Comparison of ENCODE assay signal across 8 cellular contexts in genomic region chr19:14249012-14249754, GRCh38. TPM values are rescaled to one million over a fixed set of nuclear protein-coding genes. Genes with fewer than 3 reads are reported as not detected.
DNase-seq lines count a peak whose midpoint lies in the region; ATAC-seq and TF ChIP-seq lines count a peak whose summit lies in the region.
"Not testable (repeated sequence)": the region's sequence is repeated elsewhere in the genome, so short reads cannot be mapped to it uniquely, and the experiment has no call there.

No MANE protein-coding gene starts in this region.

- H3K9me3 Mint-ChIP-seq in IgD-negative memory B cell; chondrocyte (ENCODE audit: low read depth); stimulated activated naive B cell treated with anti-CD40 and anti-IgM and Interleukin-4, amounts not matched to agents 10 μg/mL and 1 μg/mL and 100 μg/mL, for 72 hours: not testable (repeated sequence)

- H3K27me3 ChIP-seq in NT2/D1 (ENCODE audit: insufficient read depth, insufficient read length); neural cell (ENCODE audit: insufficient read depth, low read depth, low read length): not testable (repeated sequence)

- not testable (repeated sequence) for H3K9me3 ChIP-seq in NT2/D1 (ENCODE audit: insufficient read depth, low read length); neural cell (ENCODE audit: low read length)

- TF ChIP-seq EP300 in neural cell (conservative IDR thresholded peaks at IDR 0.05; ENCODE audit: poor library complexity, severe bottlenecking) = not testable (repeated sequence)

- not testable (repeated sequence) for H3F3A ChIP-seq in neural cell (ENCODE audit: insufficient read depth, low read length, poor library complexity, severe bottlenecking)

- TF ChIP-seq RAD21 in neural cell (conservative IDR thresholded peaks at IDR 0.05) = not testable (repeated sequence)

- H3K4me3 Mint-ChIP-seq in IgD-negative memory B cell (peak overlapping the region; percentile 58 to 92 (median 86)), chondrocyte (ENCODE audit: unreplicated experiment) (peak overlapping the region; percentile 64)
- H3K4me3 Mint-ChIP-seq in stimulated activated naive B cell treated with anti-CD40 and anti-IgM and Interleukin-4, amounts not matched to agents 10 μg/mL and 1 μg/mL and 100 μg/mL, for 72 hours = peak overlapping the region; percentile 81

- H3K4me1 Mint-ChIP-seq in IgD-negative memory B cell = not testable (repeated sequence)
- peaks cover 12% of the 10 kb centered on the region for H3K4me1 Mint-ChIP-seq in chondrocyte (ENCODE audit: low read depth)
- peaks cover 14 to 23% of the 10 kb centered on the region in 2 donors for H3K4me1 Mint-ChIP-seq in stimulated activated naive B cell treated with anti-CD40 and anti-IgM and Interleukin-4, amounts not matched to agents 10 μg/mL and 1 μg/mL and 100 μg/mL, for 72 hours

- not testable (repeated sequence) for H4K20me1 ChIP-seq in neural cell (ENCODE audit: insufficient read depth)

- H3K27ac ChIP-seq in neural cell (ENCODE audit: low read length) = peak overlapping the region; percentile 92

- H3K79me2 ChIP-seq in neural cell (replicated peaks; ENCODE audit: insufficient read depth, low read length) = not testable (repeated sequence)

- H3K4me3 ChIP-seq in NT2/D1 (ENCODE audit: insufficient read length, low read depth) = peak overlapping the region; percentile 47
- H3K4me3 ChIP-seq in neural cell (ENCODE audit: low read length) = peak overlapping the region; percentile 64

- not testable (repeated sequence) for H3K4me1 ChIP-seq in NT2/D1 (ENCODE audit: insufficient read depth, insufficient read length)

- TF ChIP-seq CTCF in chondrocyte (IDR thresholded peaks at IDR 0.05); neural cell (IDR thresholded peaks at IDR 0.05; ENCODE audit: poor library complexity, severe bottlenecking): not testable (repeated sequence)

- H3K9me2 ChIP-seq in neural cell (ENCODE audit: insufficient read depth, low read length) = not testable (repeated sequence)

- peak overlapping the region; percentile 84 for H3K9ac ChIP-seq in NT2/D1 (ENCODE audit: insufficient read length, low read depth)
- H3K9ac ChIP-seq in neural cell (ENCODE audit: low read length) = peak overlapping the region; percentile 85

- H3K27me3 Mint-ChIP-seq in IgD-negative memory B cell; chondrocyte (ENCODE audit: low read depth): not testable (repeated sequence)
- H3K27me3 Mint-ChIP-seq in stimulated activated naive B cell treated with anti-CD40 and anti-IgM and Interleukin-4, amounts not matched to agents 10 μg/mL and 1 μg/mL and 100 μg/mL, for 72 hours = peaks cover 10 to 19% of the 10 kb centered on the region in 2 donors

- not testable (repeated sequence) for H3K36me3 Mint-ChIP-seq in IgD-negative memory B cell; chondrocyte (ENCODE audit: low read depth); stimulated activated naive B cell treated with anti-CD40 and anti-IgM and Interleukin-4, amounts not matched to agents 10 μg/mL and 1 μg/mL and 100 μg/mL, for 72 hours

- DNase-seq in CD1c-positive myeloid dendritic cell (ENCODE audit: extremely low spot score) (peak; percentile 36), NT2/D1 (ENCODE audit: low read depth, low spot score) (peak; percentile 51), hippocampal formation (lab: John Stamatoyannopoulos, UW) (peak; percentile 25 to 51)
- DNase-seq in activated CD8-positive, alpha-beta memory T cell treated with anti-CD3 and anti-CD28 coated beads, Interleukin-2, amount 50 U/mL, for 4 hours = peak; percentile 21
- DNase-seq in chondrocyte (ENCODE audit: low spot score) = not testable (repeated sequence)
- peak; percentile 13 for DNase-seq in stimulated activated naive B cell treated with anti-CD40 and anti-IgM and Interleukin-4, amounts not matched to agents 10 μg/mL and 1 μg/mL and 100 μg/mL, for 72 hours

- peak overlapping the region; percentile 15 for H3K4me2 ChIP-seq in neural cell (ENCODE audit: low read length)

- H3K27ac Mint-ChIP-seq in IgD-negative memory B cell (peak overlapping the region in 1 of 3 donors; percentile 85), chondrocyte (ENCODE audit: unreplicated experiment) (peak overlapping the region; percentile 36)
- peak overlapping the region; percentile 85 for H3K27ac Mint-ChIP-seq in stimulated activated naive B cell treated with anti-CD40 and anti-IgM and Interleukin-4, amounts not matched to agents 10 μg/mL and 1 μg/mL and 100 μg/mL, for 72 hours

- not testable (repeated sequence) for H3K36me3 ChIP-seq in NT2/D1 (ENCODE audit: insufficient read depth, insufficient read length, low read length); neural cell (ENCODE audit: insufficient read depth, low read length)

- peak; percentile 33 to 49 for ATAC-seq in stimulated activated naive B cell treated with anti-CD40 and anti-IgM and Interleukin-4, amounts not matched to agents 10 μg/mL and 1 μg/mL and 100 μg/mL, for 72 hours (replicated peaks)

- H2AFZ ChIP-seq in neural cell (ENCODE audit: low read depth, low read length) = peak overlapping the region; percentile 56

TF ChIP-seq in neural cell, 6 proteins besides CTCF, POLR2A, EP300 and RAD21:
- peak; percentile 80 for TF ChIP-seq POLR2AphosphoS5 (IDR thresholded peaks at IDR 0.05)
- TF ChIP-seq, protein P1, sequence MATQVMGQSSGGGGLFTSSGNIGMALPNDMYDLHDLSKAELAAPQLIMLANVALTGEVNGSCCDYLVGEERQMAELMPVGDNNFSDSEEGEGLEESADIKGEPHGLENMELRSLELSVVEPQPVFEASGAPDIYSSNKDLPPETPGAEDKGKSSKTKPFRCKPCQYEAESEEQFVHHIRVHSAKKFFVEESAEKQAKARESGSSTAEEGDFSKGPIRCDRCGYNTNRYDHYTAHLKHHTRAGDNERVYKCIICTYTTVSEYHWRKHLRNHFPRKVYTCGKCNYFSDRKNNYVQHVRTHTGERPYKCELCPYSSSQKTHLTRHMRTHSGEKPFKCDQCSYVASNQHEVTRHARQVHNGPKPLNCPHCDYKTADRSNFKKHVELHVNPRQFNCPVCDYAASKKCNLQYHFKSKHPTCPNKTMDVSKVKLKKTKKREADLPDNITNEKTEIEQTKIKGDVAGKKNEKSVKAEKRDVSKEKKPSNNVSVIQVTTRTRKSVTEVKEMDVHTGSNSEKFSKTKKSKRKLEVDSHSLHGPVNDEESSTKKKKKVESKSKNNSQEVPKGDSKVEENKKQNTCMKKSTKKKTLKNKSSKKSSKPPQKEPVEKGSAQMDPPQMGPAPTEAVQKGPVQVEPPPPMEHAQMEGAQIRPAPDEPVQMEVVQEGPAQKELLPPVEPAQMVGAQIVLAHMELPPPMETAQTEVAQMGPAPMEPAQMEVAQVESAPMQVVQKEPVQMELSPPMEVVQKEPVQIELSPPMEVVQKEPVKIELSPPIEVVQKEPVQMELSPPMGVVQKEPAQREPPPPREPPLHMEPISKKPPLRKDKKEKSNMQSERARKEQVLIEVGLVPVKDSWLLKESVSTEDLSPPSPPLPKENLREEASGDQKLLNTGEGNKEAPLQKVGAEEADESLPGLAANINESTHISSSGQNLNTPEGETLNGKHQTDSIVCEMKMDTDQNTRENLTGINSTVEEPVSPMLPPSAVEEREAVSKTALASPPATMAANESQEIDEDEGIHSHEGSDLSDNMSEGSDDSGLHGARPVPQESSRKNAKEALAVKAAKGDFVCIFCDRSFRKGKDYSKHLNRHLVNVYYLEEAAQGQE (IDR thresholded peaks at IDR 0.05; ENCODE audit: borderline replicate concordance) = peak; percentile 50

RNA-seq across cellular contexts. Expression of gene ADGRL1, which starts 43.2 kb away (rescaled TPM):
- polyA plus RNA-seq in IgD-negative memory B cell (0.11 TPM), neural cell (22.2 and 28.5 TPM in 2 replicates)
- 32.1 to 33.0 TPM (median 32.2 TPM) in 3 replicates for total RNA-seq in chondrocyte
- polyA minus RNA-seq in neural cell = 90.3 and 92.8 TPM in 2 replicates

Comparison
In these comparisons a context has a peak if more than half of its experiments do, and no peak if none do; other contexts are left out.
1. RNA of gene ADGRL1, which starts 43.2 kb away (polyA plus RNA-seq): 22.2 to 28.5 TPM in neural cell; 0.11 TPM in IgD-negative memory B cell (single experiment); every median in the first group is over 10 times any median in the second.
2. Peak in every context shown above with its lines, with median percentiles within 50 percentile points of each other: H3K4me3 Mint-ChIP-seq.